Comparison of ENCODE assay signal across 27 cellular contexts in the genomic region with DNA sequence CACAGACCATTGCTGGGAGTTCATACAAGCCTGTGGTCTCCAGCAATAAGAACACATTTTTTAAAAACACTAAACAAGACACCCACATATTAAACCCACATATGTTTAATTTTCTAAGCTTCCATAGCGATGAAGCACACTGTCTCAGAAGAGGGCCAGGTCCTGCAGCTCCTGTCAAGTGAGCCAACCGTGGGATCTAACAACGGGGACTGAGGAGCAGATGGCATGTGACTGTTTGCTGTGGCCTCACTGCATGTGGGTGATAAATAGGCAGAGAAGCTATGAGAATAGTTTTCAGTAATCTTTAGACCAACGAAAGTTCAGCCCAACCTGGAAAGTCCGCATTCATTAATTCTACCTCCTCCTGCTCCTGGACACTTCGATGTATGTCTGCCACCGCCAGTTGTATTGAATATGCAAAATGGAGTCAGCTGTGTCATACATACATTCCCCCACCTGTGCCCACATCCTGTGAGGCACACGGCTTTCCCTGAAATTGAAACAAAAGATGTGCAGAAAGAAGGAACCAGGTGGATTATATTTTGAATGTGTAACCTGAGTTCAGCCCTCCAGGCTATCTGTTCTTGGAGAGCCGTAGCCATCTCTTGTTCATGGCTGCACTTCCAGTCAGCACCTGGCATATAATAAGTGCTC.
A peak's percentile ranks its signal among the peaks of the same experiment; 100 is the strongest.
DNase-seq lines count a peak whose midpoint lies in the region; ATAC-seq and TF ChIP-seq lines count a peak whose summit lies in the region.
"Had no signal": no experiment of that assay in that cellular context is flagged by ENCODE, and none has a peak within 500 bp of the region (broad histone marks: within the 10 kb centered on the region; RNA-seq: fewer than 3 reads in every experiment).

No MANE protein-coding gene starts in this region.

- no peak for TF ChIP-seq CTCF in GM12865 (IDR thresholded peaks at IDR 0.05; ENCODE audit: insufficient read depth, low read depth, low read length, missing control alignments)

- no peak for ATAC-seq in GM18511 (IDR thresholded peaks at IDR 0.05; ENCODE audit: unreplicated experiment)
- ATAC-seq: activated naive CD4-positive, alpha-beta T cell treated with anti-CD3 and anti-CD28 coated beads, Interleukin-2, amount 50 U/mL, for 72 hours; K562; left lung; naive thymus-derived CD8-positive, alpha-beta T cell; pancreas; T-helper 17 cell had no signal

- DNase-seq in GM12865 (ENCODE audit: low read depth) (peak; percentile 40), NCI-H526 (lab: John Stamatoyannopoulos, UW) (peak; percentile 51), ecto neural progenitor cell (ENCODE audit: low spot score) (peak; percentile 5), amygdala (lab: John Stamatoyannopoulos, UW) (no peak), NCI-H1048 (lab: John Stamatoyannopoulos, UW) (no peak)
- peak; percentile 60 for DNase-seq in Jurkat, Clone E6-1 (ENCODE audit: low read depth, low spot score)
- DNase-seq: activated CD4-positive, alpha-beta T cell treated with anti-CD3 and anti-CD28 coated beads for 4 hours; CD4-positive, alpha-beta memory T cell; cerebellar nuclear complex; DMS53; effector CD8-positive, alpha-beta T cell; foreskin melanocyte; hippocampal formation; left lung; naive thymus-derived CD8-positive, alpha-beta T cell; NCI-H2029 treated with DMSO at 0.1 percent for 48 hours; NK-92 treated with Interleukin-12 subunit alpha and Interleukin-12 subunit beta, amount 100 ng/mL, for 24 hours; pancreas; spleen; stimulated activated CD4-positive, alpha-beta T cell treated with anti-CD3 and anti-CD28 coated beads, Interleukin-4, amount 100 ng/mL, for 1 hour; stimulated activated naive CD4-positive, alpha-beta T cell treated with Interleukin-2 at 50 U/mL for 16 hours; T-helper 17 cell had no signal

- no peak overlapping the region for H3K4me3 ChIP-seq in GM12865 (ENCODE audit: low read depth, low read length)
- no peak overlapping the region for H3K4me3 ChIP-seq in Jurkat, Clone E6-1 (ENCODE audit: low read length)
- H3K4me3 ChIP-seq: K562, left lung, pancreas, right atrium auricular region, spleen, thoracic aorta had no signal

Comparison
In these comparisons a context has a peak if more than half of its experiments do, and no peak if none do; other contexts are left out.
1. DNase-seq: peak in GM12865 (single experiment), Jurkat, Clone E6-1 (single experiment), NCI-H526 (2 of 2) and ecto neural progenitor cell (single experiment); none in amygdala (0 of 56) and NCI-H1048 (single experiment).